Comparison of ENCODE assay signal across 8 cellular contexts in genomic region chr11:102341844-102342318, GRCh38. TPM values are rescaled to one million over a fixed set of nuclear protein-coding genes. Genes with fewer than 3 reads are reported as not detected.
DNase-seq lines count a peak whose midpoint lies in the region; ATAC-seq and TF ChIP-seq lines count a peak whose summit lies in the region.

No MANE protein-coding gene starts in this region.

- H3K36me3 ChIP-seq in DND-41 (ENCODE audit: insufficient read depth, low read length): no peaks in the 10 kb centered on the region
- peaks cover 8% of the 10 kb centered on the region; the same call in 1 of the 2 replicates for H3K36me3 ChIP-seq in Loucy (ENCODE audit: insufficient read depth, low read length)
- H3K36me3 ChIP-seq in RWPE2 (ENCODE audit: low read depth): peaks cover 7% of the 10 kb centered on the region; the same call in 1 of the 2 replicates
- H3K36me3 ChIP-seq in osteoblast (ENCODE audit: insufficient read depth, low read length): no peaks in the 10 kb centered on the region

- TF ChIP-seq POLR2A in GM18505 (IDR thresholded peaks at IDR 0.05; ENCODE audit: borderline replicate concordance, extremely low read depth, insufficient read depth, insufficient read length): no peak

- H3K4me3 ChIP-seq in DND-41 (ENCODE audit: low read depth in 1 of 2, low read length in 2 of 2) (no peak overlapping the region), Loucy (ENCODE audit: low read length, poor library complexity, severe bottlenecking) (peak overlapping the region; percentile 4), RWPE2 (ENCODE audit: severe bottlenecking) (no peak overlapping the region), osteoblast (ENCODE audit: insufficient read depth, low read length) (no peak overlapping the region)

- H3K9me3 ChIP-seq in DND-41 (ENCODE audit: insufficient read depth, low read length, severe bottlenecking) (no peaks in the 10 kb centered on the region), Loucy (ENCODE audit: insufficient read depth, low read depth, low read length) (no peaks in the 10 kb centered on the region), RWPE2 (ENCODE audit: severe bottlenecking) (no peaks in the 10 kb centered on the region), osteoblast (ENCODE audit: low read depth, low read length) (no peaks in the 10 kb centered on the region)

- H2AFZ ChIP-seq in DND-41 (ENCODE audit: low read depth, low read length) (no peak overlapping the region), Loucy (ENCODE audit: low read length) (no peak overlapping the region), osteoblast (ENCODE audit: low read length) (peak overlapping the region; percentile 57)

- H3K4me2 ChIP-seq in DND-41 (ENCODE audit: insufficient read depth, low read length): no peak overlapping the region
- H3K4me2 ChIP-seq in Loucy (ENCODE audit: low read depth, low read length, poor library complexity, severe bottlenecking): peak overlapping the region; percentile 33
- no peak overlapping the region for H3K4me2 ChIP-seq in osteoblast (ENCODE audit: insufficient read depth, low read length)

- ATAC-seq in DND-41 (ENCODE audit: insufficient read depth, low read depth): peak; percentile 82
- peak; percentile 33 for ATAC-seq in GM21737 (IDR thresholded peaks at IDR 0.05; ENCODE audit: unreplicated experiment)
- ATAC-seq in RWPE2 (ENCODE audit: low read depth): peak; percentile 70
- peak; percentile 67 for ATAC-seq in foreskin keratinocyte
- ATAC-seq in GM18505 (IDR thresholded peaks at IDR 0.05; ENCODE audit: unreplicated experiment): no peak

- H3K9me2 ChIP-seq in Loucy (replicated peaks; ENCODE audit: low read depth, low read length): no peaks in the 10 kb centered on the region

- H3K27ac ChIP-seq in DND-41 (ENCODE audit: low read length) (no peak overlapping the region), RWPE2 (ENCODE audit: poor library complexity, severe bottlenecking) (no peak overlapping the region), foreskin keratinocyte (no peak overlapping the region), osteoblast (ENCODE audit: low read depth, low read length) (no peak overlapping the region)

- TF ChIP-seq CTCF in DND-41 (IDR thresholded peaks at IDR 0.05; ENCODE audit: borderline replicate concordance, extremely low read depth, low read length, poor library complexity, severe bottlenecking) (peak; percentile 92), Loucy (conservative IDR thresholded peaks at IDR 0.05; ENCODE audit: low read length) (peak; percentile 94), RWPE2 (IDR thresholded peaks at IDR 0.05; ENCODE audit: poor library complexity, severe bottlenecking) (peak; percentile 90), foreskin keratinocyte (conservative IDR thresholded peaks at IDR 0.05) (peak; percentile 89), osteoblast (IDR thresholded peaks at IDR 0.05; ENCODE audit: extremely low read depth, low read depth, low read length) (peak; percentile 88)

- no peaks in the 10 kb centered on the region for H3K27me3 ChIP-seq in DND-41 (ENCODE audit: insufficient read depth, low read length, poor library complexity)
- no peaks in the 10 kb centered on the region for H3K27me3 ChIP-seq in Loucy (ENCODE audit: insufficient read depth, low read length, poor library complexity, severe bottlenecking)
- H3K27me3 ChIP-seq in RWPE2 (ENCODE audit: insufficient read depth, poor library complexity, severe bottlenecking): no peaks in the 10 kb centered on the region
- H3K27me3 ChIP-seq in foreskin keratinocyte: no peaks in the 10 kb centered on the region
- H3K27me3 ChIP-seq in osteoblast (ENCODE audit: insufficient read depth, low read length): no peaks in the 10 kb centered on the region

- peaks cover 11% of the 10 kb centered on the region for H3K4me1 ChIP-seq in DND-41 (ENCODE audit: insufficient read depth, low read length)
- H3K4me1 ChIP-seq in Loucy (ENCODE audit: insufficient read depth, low read length, poor library complexity, severe bottlenecking): peaks cover 23% of the 10 kb centered on the region
- peaks cover 24% of the 10 kb centered on the region for H3K4me1 ChIP-seq in RWPE2 (ENCODE audit: insufficient read depth, poor library complexity, severe bottlenecking)
- H3K4me1 ChIP-seq in foreskin keratinocyte: peaks cover 21% of the 10 kb centered on the region
- peaks cover 23% of the 10 kb centered on the region for H3K4me1 ChIP-seq in osteoblast (ENCODE audit: insufficient read depth, low read length)

- peaks cover 4% of the 10 kb centered on the region; the same call in 1 of the 2 replicates for H3F3A ChIP-seq in Loucy (ENCODE audit: low read depth)

- H3K9ac ChIP-seq in DND-41 (ENCODE audit: low read depth, low read length): no peak overlapping the region
- H3K9ac ChIP-seq in Loucy (ENCODE audit: low read depth, low read length, poor library complexity, severe bottlenecking): peak overlapping the region; percentile 46

- DNase-seq in DND-41 (peak; percentile 76), RWPE2 (ENCODE audit: low spot score) (peak; percentile 74), foreskin keratinocyte (peak in 1 of 2 donors; percentile 71), osteoblast (ENCODE audit: insufficient read length, low spot score, missing footprints) (no peak)
- DNase-seq in activated effector memory CD4-positive, alpha-beta T cell treated with anti-CD3 and anti-CD28 coated beads, Interleukin-2, amount 50 U/mL, for 16 hours: peak; percentile 86

- H4K20me1 ChIP-seq in DND-41 (ENCODE audit: insufficient read depth, low read length) (no peaks in the 10 kb centered on the region), Loucy (ENCODE audit: insufficient read depth, low read length, poor library complexity, severe bottlenecking) (no peaks in the 10 kb centered on the region), osteoblast (ENCODE audit: insufficient read depth, low read length) (no peaks in the 10 kb centered on the region)

- peaks cover 10% of the 10 kb centered on the region for H3K79me2 ChIP-seq in DND-41 (ENCODE audit: insufficient read depth, low read length)
- peaks cover 19% of the 10 kb centered on the region for H3K79me2 ChIP-seq in Loucy (ENCODE audit: insufficient read depth, low read length)
- no peaks in the 10 kb centered on the region for H3K79me2 ChIP-seq in osteoblast (ENCODE audit: insufficient read depth, low read length)

RNA-seq across cellular contexts. Expression of gene BIRC2, which starts 5.1 kb away (rescaled TPM):
- total RNA-seq in foreskin keratinocyte (52.7 and 57.3 TPM in 2 replicates), osteoblast (74.6 and 76.0 TPM in 2 replicates)
- polyA plus RNA-seq in foreskin keratinocyte: 25.8 and 27.1 TPM in 2 replicates

RNA-seq across cellular contexts. Expression of gene BIRC3, which starts 24.6 kb away (rescaled TPM):
- total RNA-seq in foreskin keratinocyte (6.7 and 10.1 TPM in 2 replicates), osteoblast (1.2 and 1.8 TPM in 2 replicates)
- polyA plus RNA-seq in foreskin keratinocyte: 2.0 and 2.8 TPM in 2 replicates
